10 cellular contexts compared by ENCODE assay signal in the genomic region with DNA sequence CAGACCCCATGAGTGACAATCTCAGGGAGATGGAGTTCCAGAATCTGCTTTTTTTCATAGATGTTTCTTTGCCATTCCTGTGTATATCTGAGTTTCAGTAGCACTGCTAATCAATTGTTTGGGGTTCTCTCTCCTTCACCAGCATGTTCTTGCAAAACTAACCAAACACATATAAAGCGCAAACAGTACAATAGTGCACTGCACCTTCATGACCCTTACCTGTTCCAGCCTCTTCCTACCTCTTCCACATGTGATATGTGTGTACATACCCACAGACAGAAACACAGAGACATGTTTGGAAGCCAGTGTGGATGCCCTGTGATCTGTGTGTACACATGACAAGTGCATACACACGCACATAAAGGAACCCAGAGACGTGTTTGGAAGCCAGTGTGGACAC. TPM values are rescaled to one million over a fixed set of nuclear protein-coding genes. Genes with fewer than 3 reads are reported as not detected.
DNase-seq lines count a peak whose midpoint lies in the region; ATAC-seq and TF ChIP-seq lines count a peak whose summit lies in the region.
"Had no signal": no experiment of that assay in that cellular context is flagged by ENCODE, and none has a peak within 500 bp of the region (broad histone marks: within the 10 kb centered on the region; RNA-seq: fewer than 3 reads in every experiment).

No MANE protein-coding gene starts in this region.

- H3K4me3 Mint-ChIP-seq in activated T-cell treated with anti-CD3 and anti-CD28 coated beads, Interleukin-2, amount 50 U/mL, for 24 hours: peak overlapping the region; percentile 88
- peak overlapping the region; percentile 85 for H3K4me3 Mint-ChIP-seq in activated CD8-positive, alpha-beta T cell treated with anti-CD3 and anti-CD28 coated beads for 36 hours
- H3K4me3 Mint-ChIP-seq in stimulated activated naive B cell treated with anti-CD40 and anti-IgM and Interleukin-4, amounts not matched to agents 10 μg/mL and 1 μg/mL and 100 μg/mL, for 72 hours: peak overlapping the region; percentile 84 to 95

- no peak for ATAC-seq in activated CD8-positive, alpha-beta T cell treated with anti-CD3 and anti-CD28 coated beads for 36 hours
- no peak for ATAC-seq in stimulated activated naive B cell treated with anti-CD40 and anti-IgM and Interleukin-4, amounts not matched to agents 10 μg/mL and 1 μg/mL and 100 μg/mL, for 72 hours (replicated peaks)
- ATAC-seq in HG03432 (IDR thresholded peaks at IDR 0.05; ENCODE audit: unreplicated experiment): no peak
- no peak for ATAC-seq in GM19395 (IDR thresholded peaks at IDR 0.05; ENCODE audit: unreplicated experiment)

- H3K27ac ChIP-seq in iPS-18a (ENCODE audit: low read length): no peak overlapping the region
- H3K27ac ChIP-seq: cardiac muscle cell, ovary had no signal

- no peaks in the 10 kb centered on the region for H3K27me3 ChIP-seq in iPS-18a (ENCODE audit: control insufficient read depth, insufficient read depth, low read length)
- H3K27me3 ChIP-seq: cardiac muscle cell, ovary had no signal

- H3K9me3 ChIP-seq in iPS-18a (ENCODE audit: control insufficient read depth, low read depth, low read length): no peaks in the 10 kb centered on the region
- H3K9me3 ChIP-seq: ovary had no signal

- peaks cover 8% of the 10 kb centered on the region for H3K4me1 ChIP-seq in iPS-18a (ENCODE audit: control insufficient read depth, low read depth, low read length)

- peaks cover 35% of the 10 kb centered on the region for H3K4me1 Mint-ChIP-seq in activated T-cell treated with anti-CD3 and anti-CD28 coated beads, Interleukin-2, amount 50 U/mL, for 24 hours (ENCODE audit: low read depth)
- peaks cover 24% of the 10 kb centered on the region for H3K4me1 Mint-ChIP-seq in activated CD8-positive, alpha-beta T cell treated with anti-CD3 and anti-CD28 coated beads for 36 hours (ENCODE audit: low read depth)
- peaks cover 17 to 24% of the 10 kb centered on the region in 2 donors for H3K4me1 Mint-ChIP-seq in stimulated activated naive B cell treated with anti-CD40 and anti-IgM and Interleukin-4, amounts not matched to agents 10 μg/mL and 1 μg/mL and 100 μg/mL, for 72 hours

- no peak overlapping the region for H3K9ac ChIP-seq in iPS-18a (ENCODE audit: low read length)

- no peaks in the 10 kb centered on the region for H3K9me3 Mint-ChIP-seq in activated T-cell treated with anti-CD3 and anti-CD28 coated beads, Interleukin-2, amount 50 U/mL, for 24 hours
- no peaks in the 10 kb centered on the region for H3K9me3 Mint-ChIP-seq in activated CD8-positive, alpha-beta T cell treated with anti-CD3 and anti-CD28 coated beads for 36 hours
- no peaks in the 10 kb centered on the region for H3K9me3 Mint-ChIP-seq in stimulated activated naive B cell treated with anti-CD40 and anti-IgM and Interleukin-4, amounts not matched to agents 10 μg/mL and 1 μg/mL and 100 μg/mL, for 72 hours

- H3K27me3 Mint-ChIP-seq in activated T-cell treated with anti-CD3 and anti-CD28 coated beads, Interleukin-2, amount 50 U/mL, for 24 hours: no peaks in the 10 kb centered on the region
- H3K27me3 Mint-ChIP-seq in activated CD8-positive, alpha-beta T cell treated with anti-CD3 and anti-CD28 coated beads for 36 hours: no peaks in the 10 kb centered on the region
- H3K27me3 Mint-ChIP-seq in stimulated activated naive B cell treated with anti-CD40 and anti-IgM and Interleukin-4, amounts not matched to agents 10 μg/mL and 1 μg/mL and 100 μg/mL, for 72 hours: no peaks in the 10 kb centered on the region

- POLR2A ChIA-PET in activated CD8-positive, alpha-beta T cell treated with anti-CD3 and anti-CD28 coated beads for 36 hours (lab: Charles Lee): interaction anchor here (0.9 to 2.7 kb wide), 2 partner anchors 41 to 44 kb away, joined by 3 to 16 read pairs; partner anchors contain the start of gene RNASET2

- CTCF ChIA-PET in activated CD8-positive, alpha-beta T cell treated with anti-CD3 and anti-CD28 coated beads for 36 hours (lab: Charles Lee): interaction anchor here (1.3 to 3.5 kb wide), 3 partner anchors 8 to 144 kb away, joined by 3 to 17 read pairs (median 6); no protein-coding TSS in a partner anchor

- no peak for DNase-seq in activated T-cell treated with anti-CD3 and anti-CD28 coated beads, Interleukin-2, amount 50 U/mL, for 24 hours
- DNase-seq in activated T-cell treated with anti-CD3 and anti-CD28 coated beads for 4 hours: no peak
- DNase-seq in activated CD8-positive, alpha-beta T cell treated with anti-CD3 and anti-CD28 coated beads for 36 hours: no peak
- no peak for DNase-seq in stimulated activated naive B cell treated with anti-CD40 and anti-IgM and Interleukin-4, amounts not matched to agents 10 μg/mL and 1 μg/mL and 100 μg/mL, for 72 hours
- no peak for DNase-seq in stimulated activated CD4-positive, alpha-beta T cell treated with anti-CD3 and anti-CD28 coated beads, Interleukin-1b, Interleukin-23, amount 100 ng/mL, for 48 hours

- peak overlapping the region; percentile 86 for H3K27ac Mint-ChIP-seq in activated T-cell treated with anti-CD3 and anti-CD28 coated beads, Interleukin-2, amount 50 U/mL, for 24 hours
- no peak overlapping the region for H3K27ac Mint-ChIP-seq in activated CD8-positive, alpha-beta T cell treated with anti-CD3 and anti-CD28 coated beads for 36 hours
- no peak overlapping the region for H3K27ac Mint-ChIP-seq in stimulated activated naive B cell treated with anti-CD40 and anti-IgM and Interleukin-4, amounts not matched to agents 10 μg/mL and 1 μg/mL and 100 μg/mL, for 72 hours

- intact Hi-C loops in activated CD8-positive, alpha-beta T cell treated with anti-CD3 and anti-CD28 coated beads for 36 hours (cut with micrococcal nuclease): loop anchor here (2.0 kb wide), 1 partner anchor 39 kb away; no protein-coding TSS in a partner anchor

- TF ChIP-seq CTCF in activated CD8-positive, alpha-beta T cell treated with anti-CD3 and anti-CD28 coated beads for 36 hours (IDR thresholded peaks at IDR 0.05): no peak

- H3K4me3 ChIP-seq in iPS-18a (ENCODE audit: low read length): peak overlapping the region; percentile 81

- peaks cover 23% of the 10 kb centered on the region for H3K36me3 ChIP-seq in iPS-18a (ENCODE audit: control insufficient read depth, low read depth, low read length)
- H3K36me3 ChIP-seq: cardiac muscle cell, ovary had no signal

- H3K36me3 Mint-ChIP-seq in activated T-cell treated with anti-CD3 and anti-CD28 coated beads, Interleukin-2, amount 50 U/mL, for 24 hours (ENCODE audit: low read depth): peaks cover 69% of the 10 kb centered on the region
- H3K36me3 Mint-ChIP-seq in activated CD8-positive, alpha-beta T cell treated with anti-CD3 and anti-CD28 coated beads for 36 hours (ENCODE audit: low read depth): peaks cover 20% of the 10 kb centered on the region
- H3K36me3 Mint-ChIP-seq in stimulated activated naive B cell treated with anti-CD40 and anti-IgM and Interleukin-4, amounts not matched to agents 10 μg/mL and 1 μg/mL and 100 μg/mL, for 72 hours: peaks cover 3 to 7% of the 10 kb centered on the region in 2 donors

RNA-seq across cellular contexts. Expression of gene CEP43, which starts 1.8 kb away (rescaled TPM):
- total RNA-seq in activated CD8-positive, alpha-beta T cell treated with anti-CD3 and anti-CD28 coated beads for 36 hours: 10 to 100 TPM; 20.2 to 21.3 TPM

RNA-seq across cellular contexts. Expression of gene RNASET2, which starts 41.0 kb away (rescaled TPM):
- 10 to 100 TPM; 69.2 to 70.2 TPM for total RNA-seq in activated CD8-positive, alpha-beta T cell treated with anti-CD3 and anti-CD28 coated beads for 36 hours
